ENCODE assay signal across 8 cellular contexts in genomic region chr10:87094373-87095240, GRCh38. TPM values are rescaled to one million over a fixed set of nuclear protein-coding genes. Genes with fewer than 3 reads are reported as not detected.
DNase-seq lines count a peak whose midpoint lies in the region; ATAC-seq and TF ChIP-seq lines count a peak whose summit lies in the region.

Gene GLUD1 (minus strand): TSS chr10:87094843. CDS start chr10:87094769, 74 bp downstream.
Gene SHLD2 (plus strand): TSS chr10:87095206. CDS start chr10:87151355, 56,149 bp downstream.

- ATAC-seq in HG03457 (IDR thresholded peaks at IDR 0.05; ENCODE audit: unreplicated experiment), result peak; percentile 50

- H3K27ac ChIP-seq in C4-2B, result peak within 1 kb of the TSS; percentile 94

- DNase-seq in GM19240 (ENCODE audit: insufficient read length, low spot score) (peak; percentile 69), NCI-H82 (lab: John Stamatoyannopoulos, UW) (peak; percentile 96), lung microvascular endothelial cell (ENCODE audit: low read depth in 2 of 2) (peak; percentile 92 to 95)
- DNase-seq in activated CD8-positive, alpha-beta memory T cell treated with anti-CD3 and anti-CD28 coated beads for 1 hour (ENCODE audit: extremely low read depth in 1 of 2, low read depth in 1 of 2), result peak; percentile 61 to 70
- DNase-seq in effector CD8-positive, alpha-beta T cell (lab: John Stamatoyannopoulos, UW), result peak; percentile 85
- DNase-seq in stimulated activated CD8-positive, alpha-beta memory T cell treated with anti-CD3 and anti-CD28 coated beads, Interleukin-12 subunit alpha, Interleukin-12 subunit beta, amount 100 ng/mL, for 1 hour (ENCODE audit: low read depth), result peak; percentile 74

- no peak for TF ChIP-seq CTCF in C4-2B (conservative IDR thresholded peaks at IDR 0.05)

RNA-seq across cellular contexts. Expression of gene GLUD1, which starts in this region (rescaled TPM):
- 141 and 146 TPM in 2 replicates for total RNA-seq in lung microvascular endothelial cell

RNA-seq across cellular contexts. Expression of gene SHLD2, which starts in this region (rescaled TPM):
- 14.6 and 19.2 TPM in 2 replicates for total RNA-seq in lung microvascular endothelial cell

Comparison
In these comparisons a context has a peak if more than half of its experiments do, and no peak if none do; other contexts are left out.
1. Peak in every context shown above with its lines: DNase-seq, ATAC-seq and H3K27ac ChIP-seq.